ENCODE assay signal across 8 cellular contexts in the genomic region with DNA sequence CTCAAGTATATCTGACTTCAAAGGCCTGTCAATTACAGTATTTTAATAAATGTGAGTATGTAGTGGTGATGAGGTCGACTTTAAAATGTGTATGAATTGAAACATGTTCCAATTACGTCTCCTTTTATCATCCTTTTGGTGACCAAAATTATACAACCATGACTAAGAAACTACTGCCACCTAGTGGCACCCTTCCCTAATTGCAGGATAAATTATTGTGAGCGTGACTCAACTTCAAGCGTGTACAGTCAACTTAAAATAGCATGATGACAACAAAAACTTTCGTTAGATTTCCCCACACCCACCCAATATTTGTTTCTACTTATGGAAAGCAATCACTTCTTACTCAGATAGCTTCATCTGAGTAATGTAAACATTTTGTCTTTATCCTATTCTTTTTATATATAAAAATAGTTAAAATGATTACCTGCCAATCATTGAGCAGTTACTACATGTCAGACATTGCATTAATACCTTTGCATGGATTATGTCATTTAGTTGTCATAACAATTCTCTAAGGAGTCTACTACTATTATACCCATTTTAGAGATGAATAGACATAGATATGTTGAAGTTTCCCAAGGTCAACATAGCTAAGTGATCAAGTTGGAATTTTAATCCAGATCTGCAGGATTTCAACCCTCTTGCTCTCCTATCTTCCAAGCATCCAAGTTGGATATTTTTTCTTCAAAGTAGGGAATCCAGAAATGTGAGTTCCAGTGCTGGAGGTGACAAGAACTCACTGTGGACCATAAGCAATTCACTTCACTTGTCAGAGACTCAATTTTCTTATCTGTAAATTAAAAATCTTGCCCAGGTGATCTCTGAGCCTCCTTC.
DNase-seq lines count a peak whose midpoint lies in the region; FAIRE-seq and TF ChIP-seq lines count a peak whose summit lies in the region.

No MANE protein-coding gene starts in this region.

- H3K9me3 ChIP-seq in WERI-Rb-1 (ENCODE audit: severe bottlenecking) (peaks cover 5% of the 10 kb centered on the region), kidney (ENCODE audit: control insufficient read depth in 1 of 2, low read length in 2 of 2) (peaks cover 0 to 11% of the 10 kb centered on the region in 2 donors)

- no peaks in the 10 kb centered on the region for H3K27me3 ChIP-seq in WERI-Rb-1 (ENCODE audit: insufficient read depth, low read depth, severe bottlenecking)

- no peaks in the 10 kb centered on the region for H3K4me1 ChIP-seq in kidney (ENCODE audit: control insufficient read depth in 1 of 2, insufficient read depth in 1 of 2, low read depth in 1 of 2, low read length in 2 of 2)

- TF ChIP-seq CTCF in WERI-Rb-1 (IDR thresholded peaks at IDR 0.05; ENCODE audit: low read depth, low read length), result peak; percentile 46
- peak; percentile 43 for TF ChIP-seq CTCF in kidney (IDR thresholded peaks at IDR 0.05; ENCODE audit: borderline replicate concordance, extremely low read depth, insufficient read depth)

- FAIRE-seq in HTR-8/SVneo (lab: Jason Lieb, UNC), result peak; percentile 80
- FAIRE-seq in kidney (lab: Jason Lieb, UNC), result no peak

- H3K27ac ChIP-seq in WERI-Rb-1, result no peak overlapping the region
- no peak overlapping the region for H3K27ac ChIP-seq in kidney (ENCODE audit: low read depth in 2 of 2, low read length in 2 of 2)

- DNase-seq in NCI-H2171 treated with DMSO at 0.1 percent for 48 hours (lab: John Stamatoyannopoulos, UW), result peak; percentile 32
- DNase-seq in NCI-H2171 (lab: John Stamatoyannopoulos, UW), result no peak
- no peak for DNase-seq in HTR-8/SVneo (ENCODE audit: insufficient read length, low spot score)
- DNase-seq in WERI-Rb-1, result peak; percentile 24
- DNase-seq in kidney, result no peak
- no peak for DNase-seq in NK-92 (lab: John Stamatoyannopoulos, UW; ENCODE audit: unreplicated experiment)
- no peak for DNase-seq in activated CD8-positive, alpha-beta memory T cell treated with anti-CD3 and anti-CD28 coated beads, Interleukin-2, amount 50 U/mL, for 4 hours
- DNase-seq in SW 1271 (lab: John Stamatoyannopoulos, UW), result no peak

- H3K36me3 ChIP-seq in WERI-Rb-1 (no peaks in the 10 kb centered on the region), kidney (ENCODE audit: control insufficient read depth in 1 of 2, insufficient read depth in 2 of 2, low read length in 2 of 2) (no peaks in the 10 kb centered on the region)

- no peak overlapping the region for H3K4me3 ChIP-seq in WERI-Rb-1 (ENCODE audit: low read depth, low read length)
- H3K4me3 ChIP-seq in kidney (ENCODE audit: low read length in 2 of 2), result no peak overlapping the region

- intact Hi-C loops in kidney (cut with DNase I), result no loop called here

- no peak overlapping the region for H3K9ac ChIP-seq in kidney (ENCODE audit: low read length in 2 of 2)

Comparison
In these comparisons a context has a peak if more than half of its experiments do, and no peak if none do; other contexts are left out.
1. DNase-seq: peak in NCI-H2171 treated with DMSO at 0.1 percent for 48 hours (single experiment) and WERI-Rb-1 (single experiment); none in NCI-H2171 (single experiment), HTR-8/SVneo (single experiment), kidney (single experiment), NK-92 (single experiment), activated CD8-positive, alpha-beta memory T cell treated with anti-CD3 and anti-CD28 coated beads, Interleukin-2, amount 50 U/mL, for 4 hours (single experiment) and SW 1271 (0 of 2).